Comparison of ENCODE assay signal across 1 cellular context in genomic region chr12:109097435-109098141, GRCh38.
TF ChIP-seq lines count a peak whose summit lies in the region.

UNG (plus strand) TSS chr12:109097597; CDS start chr12:109097680, 83 bp downstream.

TF ChIP-seq in SK-N-SH, 30 proteins besides CTCF, POLR2A, EP300 and RAD21 (continued from another document):
- TF ChIP-seq FOSL2 (IDR thresholded peaks at IDR 0.05; ENCODE audit: borderline replicate concordance, low read depth) (no peak), NRF1 (IDR thresholded peaks at IDR 0.05; ENCODE audit: low read depth, low read length) (peak; percentile 90), USF2 (IDR thresholded peaks at IDR 0.05; ENCODE audit: borderline replicate concordance, low read depth, low read length) (peak; percentile 45; the same call in 1 of the 2 replicates), RCOR1 (IDR thresholded peaks at IDR 0.05; ENCODE audit: low read length) (no peak), MXI1 (IDR thresholded peaks at IDR 0.05; ENCODE audit: low read depth, low read length) (peak; percentile 99), FOXM1 (IDR thresholded peaks at IDR 0.05; ENCODE audit: low read depth) (no peak), ZBTB33 (IDR thresholded peaks at IDR 0.05; ENCODE audit: borderline replicate concordance, low read depth) (no peak)
- TF ChIP-seq, protein P1, sequence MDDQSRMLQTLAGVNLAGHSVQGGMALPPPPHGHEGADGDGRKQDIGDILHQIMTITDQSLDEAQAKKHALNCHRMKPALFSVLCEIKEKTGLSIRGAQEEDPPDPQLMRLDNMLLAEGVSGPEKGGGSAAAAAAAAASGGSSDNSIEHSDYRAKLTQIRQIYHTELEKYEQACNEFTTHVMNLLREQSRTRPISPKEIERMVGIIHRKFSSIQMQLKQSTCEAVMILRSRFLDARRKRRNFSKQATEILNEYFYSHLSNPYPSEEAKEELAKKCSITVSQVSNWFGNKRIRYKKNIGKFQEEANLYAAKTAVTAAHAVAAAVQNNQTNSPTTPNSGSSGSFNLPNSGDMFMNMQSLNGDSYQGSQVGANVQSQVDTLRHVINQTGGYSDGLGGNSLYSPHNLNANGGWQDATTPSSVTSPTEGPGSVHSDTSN (IDR thresholded peaks at IDR 0.05) = no peak
- TF ChIP-seq, protein P2, sequence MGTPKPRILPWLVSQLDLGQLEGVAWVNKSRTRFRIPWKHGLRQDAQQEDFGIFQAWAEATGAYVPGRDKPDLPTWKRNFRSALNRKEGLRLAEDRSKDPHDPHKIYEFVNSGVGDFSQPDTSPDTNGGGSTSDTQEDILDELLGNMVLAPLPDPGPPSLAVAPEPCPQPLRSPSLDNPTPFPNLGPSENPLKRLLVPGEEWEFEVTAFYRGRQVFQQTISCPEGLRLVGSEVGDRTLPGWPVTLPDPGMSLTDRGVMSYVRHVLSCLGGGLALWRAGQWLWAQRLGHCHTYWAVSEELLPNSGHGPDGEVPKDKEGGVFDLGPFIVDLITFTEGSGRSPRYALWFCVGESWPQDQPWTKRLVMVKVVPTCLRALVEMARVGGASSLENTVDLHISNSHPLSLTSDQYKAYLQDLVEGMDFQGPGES (IDR thresholded peaks at IDR 0.05; ENCODE audit: low read depth, low read length) = peak; percentile 90
TF ChIP-seq in SK-N-SH: peak in this region for 12.
